1 cellular context compared by ENCODE assay signal in the genomic region with DNA sequence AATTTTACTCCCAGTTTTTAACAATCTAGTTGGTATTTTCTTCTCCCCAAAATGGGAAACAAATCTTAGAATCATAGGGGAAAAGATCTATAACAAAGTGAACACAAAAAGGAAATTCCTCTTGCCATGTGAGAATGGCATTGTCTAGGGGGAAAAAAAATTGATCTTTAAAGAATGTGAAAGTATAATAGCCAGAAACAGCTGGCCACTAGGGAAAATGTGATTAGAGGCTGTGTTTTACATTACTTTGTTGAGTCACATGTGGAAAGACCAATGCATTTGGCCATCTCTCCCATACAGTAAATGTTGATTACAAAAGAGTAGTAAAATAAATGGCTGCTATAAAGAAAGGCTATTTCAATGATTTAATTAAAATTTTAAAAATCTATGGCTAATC.
TF ChIP-seq lines count a peak whose summit lies in the region.

No MANE protein-coding gene starts in this region.

TF ChIP-seq in HEK293T, 16 proteins besides CTCF, POLR2A, EP300 and RAD21:
- TF ChIP-seq FOXA1 (IDR thresholded peaks at IDR 0.05) (no peak), ZNF384 (IDR thresholded peaks at IDR 0.05) (no peak), NFRKB (IDR thresholded peaks at IDR 0.05) (no peak), BHLHE40 (IDR thresholded peaks at IDR 0.05; ENCODE audit: borderline replicate concordance) (no peak), CTBP1 (IDR thresholded peaks at IDR 0.05; ENCODE audit: borderline replicate concordance) (no peak), TARDBP (IDR thresholded peaks at IDR 0.05) (no peak), ELF4 (IDR thresholded peaks at IDR 0.05) (no peak), HDGF (IDR thresholded peaks at IDR 0.05; ENCODE audit: borderline replicate concordance) (no peak), SP1 (IDR thresholded peaks at IDR 0.05) (no peak), LEF1 (IDR thresholded peaks at IDR 0.05; ENCODE audit: borderline replicate concordance) (no peak), ARNT (IDR thresholded peaks at IDR 0.05) (no peak), L3MBTL2 (conservative IDR thresholded peaks at IDR 0.05) (no peak), SUZ12 (IDR thresholded peaks at IDR 0.05) (no peak), FOXM1 (IDR thresholded peaks at IDR 0.05; ENCODE audit: borderline replicate concordance) (no peak), FOXK2 (IDR thresholded peaks at IDR 0.05) (no peak)
- TF ChIP-seq, protein P1, sequence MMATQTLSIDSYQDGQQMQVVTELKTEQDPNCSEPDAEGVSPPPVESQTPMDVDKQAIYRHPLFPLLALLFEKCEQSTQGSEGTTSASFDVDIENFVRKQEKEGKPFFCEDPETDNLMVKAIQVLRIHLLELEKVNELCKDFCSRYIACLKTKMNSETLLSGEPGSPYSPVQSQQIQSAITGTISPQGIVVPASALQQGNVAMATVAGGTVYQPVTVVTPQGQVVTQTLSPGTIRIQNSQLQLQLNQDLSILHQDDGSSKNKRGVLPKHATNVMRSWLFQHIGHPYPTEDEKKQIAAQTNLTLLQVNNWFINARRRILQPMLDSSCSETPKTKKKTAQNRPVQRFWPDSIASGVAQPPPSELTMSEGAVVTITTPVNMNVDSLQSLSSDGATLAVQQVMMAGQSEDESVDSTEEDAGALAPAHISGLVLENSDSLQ (IDR thresholded peaks at IDR 0.05), result no peak
TF ChIP-seq in HEK293T: peak in this region for 0.
